1 cellular context compared by ENCODE assay signal in genomic region chr15:66842710-66843441, GRCh38.
TF ChIP-seq lines count a peak whose summit lies in the region.

No MANE protein-coding gene starts in this region.

TF ChIP-seq in endothelial cell of umbilical vein, 7 proteins besides CTCF, POLR2A, EP300 and RAD21:
- TF ChIP-seq MAX (IDR thresholded peaks at IDR 0.05; ENCODE audit: insufficient read depth, insufficient read length): no peak
- TF ChIP-seq EZH2 (IDR thresholded peaks at IDR 0.05; ENCODE audit: borderline replicate concordance, low read depth, low read length, severe bottlenecking): no peak
- no peak for TF ChIP-seq GATA2 (IDR thresholded peaks at IDR 0.05; ENCODE audit: insufficient read depth, insufficient read length, low read depth, low read length)
- TF ChIP-seq JUN (IDR thresholded peaks at IDR 0.05; ENCODE audit: borderline replicate concordance, insufficient read depth, insufficient read length, low read depth): no peak
- no peak for TF ChIP-seq FOS (IDR thresholded peaks at IDR 0.05; ENCODE audit: borderline replicate concordance, insufficient read depth, low read length)
- TF ChIP-seq MYC (IDR thresholded peaks at IDR 0.05; ENCODE audit: low read depth, low read length): no peak
